In the genomic region with DNA sequence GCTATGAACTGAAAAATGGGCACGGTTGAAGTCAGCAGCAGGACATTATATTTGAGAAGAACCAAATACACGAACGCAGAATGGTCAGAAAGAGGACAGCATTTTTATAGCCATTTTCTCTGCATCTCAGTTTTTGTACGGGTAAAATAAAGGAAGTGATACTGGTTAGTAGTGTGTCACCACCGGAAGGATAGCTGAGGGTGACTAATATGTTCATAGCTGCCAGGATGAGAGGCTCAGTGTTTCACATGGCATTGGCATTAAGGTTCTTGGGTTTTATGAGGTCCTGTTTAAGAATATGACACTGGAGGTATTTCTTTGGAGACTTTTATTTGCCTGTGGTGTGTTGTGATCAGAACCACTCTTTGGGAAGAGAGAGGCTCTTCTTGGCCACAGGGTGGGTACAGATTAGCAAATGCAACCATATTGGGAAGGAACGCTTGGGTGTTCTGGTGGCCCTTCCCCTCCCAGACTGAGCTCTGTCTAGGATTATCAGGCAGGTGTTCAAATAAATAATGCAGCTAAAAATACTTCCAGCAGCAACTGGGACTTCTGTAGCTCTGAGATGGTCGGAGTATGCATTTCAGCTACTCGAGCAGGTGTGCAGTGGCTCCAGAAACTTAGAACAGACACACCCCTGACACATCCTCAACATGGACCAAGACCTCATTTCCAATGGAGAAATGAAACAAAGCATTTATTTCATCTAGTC, we compare ENCODE assay signal across 8 cellular contexts.
DNase-seq lines count a peak whose midpoint lies in the region; ATAC-seq and TF ChIP-seq lines count a peak whose summit lies in the region.

No MANE protein-coding gene starts in this region.

- POLR2A ChIA-PET in HEK293T (lab: Yijun Ruan, JAX): no interaction called here

- DNase-seq in DMS53 treated with DMSO at 0.1 percent for 48 hours (lab: John Stamatoyannopoulos, UW; ENCODE audit: unreplicated experiment) (peak; percentile 56), MG63 (peak; percentile 42), HEK293T (ENCODE audit: extremely low spot score) (no peak), HT-29 (ENCODE audit: low spot score) (no peak), T-helper 9 cell (no peak)

- H3K4me3 ChIP-seq in MG63: no peak overlapping the region

- ATAC-seq in GM21529 (IDR thresholded peaks at IDR 0.05; ENCODE audit: unreplicated experiment) (peak; percentile 79), esophagus mucosa (peak; percentile 78), HG03025 (IDR thresholded peaks at IDR 0.05; ENCODE audit: low FRiP score, unreplicated experiment) (no peak)

- CTCF ChIA-PET in HEK293T (lab: Yijun Ruan, JAX): no interaction called here

- no peaks in the 10 kb centered on the region for H3K27me3 ChIP-seq in MG63

- no peaks in the 10 kb centered on the region for H3K9me3 ChIP-seq in MG63

- H3K36me3 ChIP-seq in MG63: no peaks in the 10 kb centered on the region

TF ChIP-seq in HEK293T, 16 proteins besides CTCF, POLR2A, EP300 and RAD21:
- TF ChIP-seq ELF4 (IDR thresholded peaks at IDR 0.05) (no peak), FOXA1 (IDR thresholded peaks at IDR 0.05) (no peak), HDGF (IDR thresholded peaks at IDR 0.05; ENCODE audit: borderline replicate concordance) (no peak), BHLHE40 (IDR thresholded peaks at IDR 0.05; ENCODE audit: borderline replicate concordance) (no peak), SUZ12 (IDR thresholded peaks at IDR 0.05) (no peak), SP1 (IDR thresholded peaks at IDR 0.05) (no peak), FOXM1 (IDR thresholded peaks at IDR 0.05; ENCODE audit: borderline replicate concordance) (no peak), ARNT (IDR thresholded peaks at IDR 0.05) (no peak), TARDBP (IDR thresholded peaks at IDR 0.05) (no peak), ZNF384 (IDR thresholded peaks at IDR 0.05) (no peak), LEF1 (IDR thresholded peaks at IDR 0.05; ENCODE audit: borderline replicate concordance) (no peak), FOXK2 (IDR thresholded peaks at IDR 0.05) (no peak), L3MBTL2 (conservative IDR thresholded peaks at IDR 0.05) (no peak), NFRKB (IDR thresholded peaks at IDR 0.05) (no peak)
TF ChIP-seq in HEK293T: peak in this region for 0.

Comparison
In these comparisons a context has a peak if more than half of its experiments do, and no peak if none do; other contexts are left out.
1. DNase-seq: peak in DMS53 treated with DMSO at 0.1 percent for 48 hours (single experiment) and MG63 (single experiment); none in HEK293T (single experiment), HT-29 (single experiment) and T-helper 9 cell (single experiment).